In genomic region chr14:63938198-63939005, GRCh38 we compare ENCODE assay signal across 11 cellular contexts.
DNase-seq lines count a peak whose midpoint lies in the region; ATAC-seq and TF ChIP-seq lines count a peak whose summit lies in the region.
"Had no signal": no experiment of that assay in that cellular context is flagged by ENCODE, and none has a peak within 500 bp of the region (broad histone marks: within the 10 kb centered on the region; RNA-seq: fewer than 3 reads in every experiment).

No MANE protein-coding gene starts in this region.

- H3K4me1 ChIP-seq in OCI-LY1 (ENCODE audit: insufficient read depth, low read length, severe bottlenecking) (peaks cover 40% of the 10 kb centered on the region), left lung (no peaks in the 10 kb centered on the region), stomach (peaks cover under 1 to 16% (median 7%) of the 10 kb centered on the region in 4 donors)
- H3K4me1 ChIP-seq: SJSA1 had no signal

- TF ChIP-seq EP300 in stomach (IDR thresholded peaks at IDR 0.05): no peak

- H3K9me3 ChIP-seq in OCI-LY1 (ENCODE audit: low read length) (no peaks in the 10 kb centered on the region), left lung (no peaks in the 10 kb centered on the region), stomach (no peaks in the 10 kb centered on the region)
- H3K9me3 ChIP-seq: heart right ventricle, SJSA1 had no signal

- no peak overlapping the region for H3K9ac ChIP-seq in OCI-LY1 (ENCODE audit: low read length)

- 78 to 87% (median 83%) methylated on average over 9 of the region's 9 CpGs for WGBS in stomach, 5 donors

- H3K4me2 ChIP-seq in OCI-LY1 (ENCODE audit: low read length): no peak overlapping the region

- H3K36me3 ChIP-seq in OCI-LY1 (ENCODE audit: insufficient read depth, low read length) (peaks cover 24% of the 10 kb centered on the region), left lung (peaks cover 0 to 10% of the 10 kb centered on the region in 2 donors), stomach (peaks cover 7 to 26% (median 21%) of the 10 kb centered on the region in 4 donors)

- no peak for TF ChIP-seq CTCF in OCI-LY1 (IDR thresholded peaks at IDR 0.05; ENCODE audit: low read length)
- TF ChIP-seq CTCF in left lung (IDR thresholded peaks at IDR 0.05): no peak
- TF ChIP-seq CTCF in coronary artery (IDR thresholded peaks at IDR 0.05): no peak
- no peak for TF ChIP-seq CTCF in stomach (IDR thresholded peaks at IDR 0.05)

- H3K9me2 ChIP-seq in OCI-LY1 (ENCODE audit: low read depth, low read length): no peaks in the 10 kb centered on the region

- intact Hi-C loops in left lung (cut with DNase I) (no loop called here), posterior vena cava (cut with DNase I) (no loop called here), stomach (cut with DNase I; ENCODE audit: low total_unique reads) (no loop called here)

- H3K27ac ChIP-seq in OCI-LY1 (ENCODE audit: low read depth, low read length, poor library complexity, severe bottlenecking) (peak overlapping the region; percentile 26), left lung (peak overlapping the region in 1 of 2 donors; percentile 8), coronary artery (no peak overlapping the region), stomach (no peak overlapping the region)
- H3K27ac ChIP-seq: heart right ventricle, SJSA1 had no signal

- H3F3A ChIP-seq in OCI-LY1 (ENCODE audit: insufficient read depth, low read length): no peaks in the 10 kb centered on the region

- TF ChIP-seq POLR2A in GM18505 (IDR thresholded peaks at IDR 0.05; ENCODE audit: borderline replicate concordance, extremely low read depth, insufficient read depth, insufficient read length) (no peak), stomach (IDR thresholded peaks at IDR 0.05) (no peak)

- H3K79me2 ChIP-seq in OCI-LY1 (ENCODE audit: insufficient read depth, low read length): peaks cover 6% of the 10 kb centered on the region; the same call in 1 of the 2 replicates

- no peak overlapping the region for H2AFZ ChIP-seq in OCI-LY1 (ENCODE audit: low read length)

- H3K27me3 ChIP-seq in OCI-LY1 (ENCODE audit: insufficient read depth, low read length): no peaks in the 10 kb centered on the region
- no peaks in the 10 kb centered on the region for H3K27me3 ChIP-seq in left lung
- no peaks in the 10 kb centered on the region for H3K27me3 ChIP-seq in stomach
- H3K27me3 ChIP-seq: heart right ventricle, SJSA1 had no signal

- H3K4me3 ChIP-seq in OCI-LY1 (ENCODE audit: low read depth, low read length, poor library complexity, severe bottlenecking) (no peak overlapping the region), left lung (no peak overlapping the region), coronary artery (no peak overlapping the region), stomach (no peak overlapping the region)
- H3K4me3 ChIP-seq: heart right ventricle, K562, SJSA1 had no signal

- no peaks in the 10 kb centered on the region for H4K20me1 ChIP-seq in OCI-LY1 (ENCODE audit: insufficient read depth, low read length)

- ATAC-seq in GM18505 (IDR thresholded peaks at IDR 0.05; ENCODE audit: unreplicated experiment) (peak; percentile 58), GM21529 (IDR thresholded peaks at IDR 0.05; ENCODE audit: unreplicated experiment) (peak; percentile 72), left lung (peak; percentile 59)
- ATAC-seq: K562 had no signal

- no peak for DNase-seq in left lung
- no peak for DNase-seq in coronary artery (ENCODE audit: low spot score)
- no peak for DNase-seq in posterior vena cava (ENCODE audit: low spot score)
- no peak for DNase-seq in stomach
- DNase-seq in COR-L47 (lab: John Stamatoyannopoulos, UW): no peak
- DNase-seq: heart right ventricle had no signal
